12 cellular contexts compared by ENCODE assay signal in genomic region chr10:62199584-62199983, GRCh38.
DNase-seq lines count a peak whose midpoint lies in the region; ATAC-seq lines count a peak whose summit lies in the region.
"Had no signal": no experiment of that assay in that cellular context is flagged by ENCODE, and none has a peak within 500 bp of the region (broad histone marks: within the 10 kb centered on the region; RNA-seq: fewer than 3 reads in every experiment).

No MANE protein-coding gene starts in this region.

- no peaks in the 10 kb centered on the region for H3K9me3 Mint-ChIP-seq in activated naive CD8-positive, alpha-beta T cell (ENCODE audit: low read depth)
- H3K9me3 Mint-ChIP-seq: type B pancreatic cell had no signal

- no peaks in the 10 kb centered on the region for H3K36me3 Mint-ChIP-seq in activated naive CD8-positive, alpha-beta T cell

- H3K4me3 Mint-ChIP-seq in activated naive CD8-positive, alpha-beta T cell: no peak overlapping the region
- H3K4me3 Mint-ChIP-seq: type B pancreatic cell had no signal

- peaks cover 33% of the 10 kb centered on the region for H3K4me1 Mint-ChIP-seq in activated naive CD8-positive, alpha-beta T cell (ENCODE audit: low read depth)

- H3K27ac Mint-ChIP-seq in activated naive CD8-positive, alpha-beta T cell: peak overlapping the region; percentile 5
- H3K27ac Mint-ChIP-seq: type B pancreatic cell had no signal

- ATAC-seq in GM18907 (IDR thresholded peaks at IDR 0.05; ENCODE audit: unreplicated experiment) (peak; percentile 84), HG03045 (IDR thresholded peaks at IDR 0.05; ENCODE audit: unreplicated experiment) (peak; percentile 70), GM19455 (IDR thresholded peaks at IDR 0.05; ENCODE audit: unreplicated experiment) (no peak)

- DNase-seq in COLO829 (ENCODE audit: low spot score) (peak; percentile 7), HT-29 (ENCODE audit: low spot score) (no peak), NCI-H2029 (lab: John Stamatoyannopoulos, UW) (no peak)
- no peak for DNase-seq in NK-92 treated with Interleukin-12 subunit alpha and Interleukin-12 subunit beta, amount 100 ng/mL, for 24 hours (lab: John Stamatoyannopoulos, UW)
- DNase-seq: activated CD4-positive, alpha-beta T cell treated with anti-CD3 and anti-CD28 coated beads, Interleukin-2, amount 50 U/mL, for 1 hour; NCI-H510A; SHP77 had no signal

- no peaks in the 10 kb centered on the region for H3K27me3 Mint-ChIP-seq in activated naive CD8-positive, alpha-beta T cell
- H3K27me3 Mint-ChIP-seq: type B pancreatic cell had no signal
